In genomic region chr6:45196121-45196520, GRCh38 we compare ENCODE assay signal across 23 cellular contexts.
DNase-seq lines count a peak whose midpoint lies in the region; TF ChIP-seq lines count a peak whose summit lies in the region.
"Had no signal": no experiment of that assay in that cellular context is flagged by ENCODE, and none has a peak within 500 bp of the region (broad histone marks: within the 10 kb centered on the region; RNA-seq: fewer than 3 reads in every experiment).

No MANE protein-coding gene starts in this region.

- H3K4me1 Mint-ChIP-seq in T-helper 2 cell treated with Interferon-gamma antibody and Interleukin-4, amounts not matched to agents 5 μg/mL and 100 μg/mL, for 36 hours (ENCODE audit: low read depth), result peaks cover 40% of the 10 kb centered on the region
- H3K4me1 Mint-ChIP-seq: B cell had no signal

- peak overlapping the region; percentile 21 for H3K27ac Mint-ChIP-seq in T-helper 2 cell treated with Interferon-gamma antibody and Interleukin-4, amounts not matched to agents 5 μg/mL and 100 μg/mL, for 36 hours
- H3K27ac Mint-ChIP-seq: B cell; CD4-positive, alpha-beta memory T cell; T-helper 1 cell treated with Interleukin-12 subunit alpha and Interleukin-12 subunit beta and Interleukin-4 antibody, amounts not matched to agents 30 μg/mL and 1 μg/mL, for 36 hours had no signal

- H3K4me3 ChIP-seq in fibroblast of villous mesenchyme (ENCODE audit: low read depth, low read length) (no peak overlapping the region), SJCRH30 (no peak overlapping the region)
- H3K4me3 ChIP-seq: Peyer's patch had no signal

- H3K36me3 ChIP-seq in SJCRH30, result no peaks in the 10 kb centered on the region
- H3K36me3 ChIP-seq: Peyer's patch had no signal

- peaks cover 3% of the 10 kb centered on the region for H3K36me3 Mint-ChIP-seq in T-helper 2 cell treated with Interferon-gamma antibody and Interleukin-4, amounts not matched to agents 5 μg/mL and 100 μg/mL, for 36 hours (ENCODE audit: low read depth)
- H3K36me3 Mint-ChIP-seq: CD4-positive, alpha-beta memory T cell had no signal

- peaks cover 5% of the 10 kb centered on the region for H3K9me3 Mint-ChIP-seq in T-helper 2 cell treated with Interferon-gamma antibody and Interleukin-4, amounts not matched to agents 5 μg/mL and 100 μg/mL, for 36 hours
- H3K9me3 Mint-ChIP-seq: T-helper 1 cell treated with Interleukin-12 subunit alpha and Interleukin-12 subunit beta and Interleukin-4 antibody, amounts not matched to agents 30 μg/mL and 1 μg/mL, for 36 hours had no signal

- no peak overlapping the region for H3K27ac ChIP-seq in SJCRH30
- H3K27ac ChIP-seq: 22Rv1, Peyer's patch had no signal

- H3K27me3 Mint-ChIP-seq in T-helper 2 cell treated with Interferon-gamma antibody and Interleukin-4, amounts not matched to agents 5 μg/mL and 100 μg/mL, for 36 hours (ENCODE audit: low read depth), result no peaks in the 10 kb centered on the region
- H3K27me3 Mint-ChIP-seq: B cell; CD4-positive, alpha-beta memory T cell had no signal

- H3K27me3 ChIP-seq in SJCRH30, result no peaks in the 10 kb centered on the region
- H3K27me3 ChIP-seq: Peyer's patch had no signal

- in situ Hi-C loops in ACHN (cut with HindIII; ENCODE audit: low pct_ligation_motif_present, low pct_unique_long_range_greater_than_20kb, low sequenced_read_pairs), result no loop called here

- 0 out of 2 replicates have a peak, but pooled peaks cover 2% of the 10 kb centered on the region for H3K9me3 ChIP-seq in SJCRH30 (replicated peaks)
- H3K9me3 ChIP-seq: Caco-2, Peyer's patch had no signal

- DNase-seq in T-helper 2 cell treated with Interferon-gamma antibody and Interleukin-4, amounts not matched to agents 5 μg/mL and 100 μg/mL, for 36 hours (ENCODE audit: low spot score), result no peak
- DNase-seq in T-helper 2 cell (no peak), RPMI8226 (peak; percentile 62), fibroblast of villous mesenchyme (ENCODE audit: low read depth) (peak; percentile 12), SJCRH30 (no peak), CD1c-positive myeloid dendritic cell (ENCODE audit: extremely low spot score) (no peak), ACHN (no peak), ureter (ENCODE audit: low spot score) (no peak)
- DNase-seq: Caco-2; CD4-positive, alpha-beta memory T cell; DMS153; EL; KG1; NCI-H1694; NCI-H2081; NCI-H2171; NCI-H345; NCI-H524; NCI-H774; Peyer's patch had no signal

- peaks cover 13% of the 10 kb centered on the region for H3K4me1 ChIP-seq in SJCRH30
- H3K4me1 ChIP-seq: Peyer's patch had no signal

- TF ChIP-seq CTCF in fibroblast of villous mesenchyme (IDR thresholded peaks at IDR 0.05; ENCODE audit: insufficient read depth, low read depth, low read length), result no peak

- H3K4me3 Mint-ChIP-seq in T-helper 2 cell treated with Interferon-gamma antibody and Interleukin-4, amounts not matched to agents 5 μg/mL and 100 μg/mL, for 36 hours, result peak overlapping the region; percentile 52
- H3K4me3 Mint-ChIP-seq: B cell; CD4-positive, alpha-beta memory T cell; T-helper 1 cell treated with Interleukin-12 subunit alpha and Interleukin-12 subunit beta and Interleukin-4 antibody, amounts not matched to agents 30 μg/mL and 1 μg/mL, for 36 hours had no signal

Comparison
In these comparisons a context has a peak if more than half of its experiments do, and no peak if none do; other contexts are left out.
1. DNase-seq: peak in RPMI8226 (single experiment) and fibroblast of villous mesenchyme (single experiment); none in T-helper 2 cell treated with Interferon-gamma antibody and Interleukin-4, amounts not matched to agents 5 μg/mL and 100 μg/mL, for 36 hours (single experiment), T-helper 2 cell (0 of 5), SJCRH30 (0 of 2), CD1c-positive myeloid dendritic cell (single experiment), ACHN (single experiment) and ureter (single experiment).